Comparison of ENCODE assay signal across 19 cellular contexts in the genomic region with DNA sequence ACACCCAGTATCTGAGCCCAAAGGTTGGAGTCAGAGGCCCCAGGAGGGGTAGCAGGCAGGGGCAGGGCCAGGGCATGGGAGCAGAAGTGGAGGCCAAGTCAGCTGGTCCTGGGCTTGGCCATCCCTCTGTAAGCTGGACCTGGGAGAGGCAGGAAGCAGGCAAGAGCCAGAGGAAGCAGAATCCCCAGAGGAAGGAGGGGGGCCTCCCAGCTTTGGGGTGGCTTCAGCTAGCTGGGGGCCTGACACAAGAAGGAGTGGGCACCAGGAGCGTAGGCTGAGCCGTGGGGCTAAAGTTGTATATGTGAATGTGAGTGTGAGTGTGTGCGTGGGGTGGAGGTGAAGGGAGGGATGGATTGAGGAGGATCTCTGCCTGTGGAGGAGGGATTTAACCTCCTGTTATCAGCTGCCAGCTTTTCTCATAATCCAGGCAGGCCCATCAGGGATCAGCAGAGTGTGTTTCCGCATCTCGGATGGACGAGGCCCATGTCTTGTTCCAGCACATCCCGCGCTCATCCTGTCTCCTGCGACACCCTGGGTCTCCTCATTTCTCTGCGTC. TPM values are rescaled to one million over a fixed set of nuclear protein-coding genes. Genes with fewer than 3 reads are reported as not detected.
DNase-seq lines count a peak whose midpoint lies in the region; ATAC-seq and TF ChIP-seq lines count a peak whose summit lies in the region.
"Had no signal": no experiment of that assay in that cellular context is flagged by ENCODE, and none has a peak within 500 bp of the region (broad histone marks: within the 10 kb centered on the region; RNA-seq: fewer than 3 reads in every experiment).

No MANE protein-coding gene starts in this region.

- no peaks in the 10 kb centered on the region for H3K79me2 ChIP-seq in OCI-LY7 (ENCODE audit: insufficient read depth, low read depth, low read length)

- no peaks in the 10 kb centered on the region for H3K36me3 Mint-ChIP-seq in stimulated activated effector memory CD8-positive, alpha-beta T cell treated with anti-CD3 and anti-CD28 coated beads, Interleukin-12 subunit alpha, Interleukin-12 subunit beta, amount 100 ng/mL, for 72 hours
- H3K36me3 Mint-ChIP-seq: CD8-positive, alpha-beta T cell had no signal

- H3K27ac Mint-ChIP-seq in stimulated activated effector memory CD8-positive, alpha-beta T cell treated with anti-CD3 and anti-CD28 coated beads, Interleukin-12 subunit alpha, Interleukin-12 subunit beta, amount 100 ng/mL, for 72 hours: peak overlapping the region; percentile 46
- H3K27ac Mint-ChIP-seq: CD8-positive, alpha-beta T cell; dendritic cell treated with granulocyte-macrophage colony-stimulating factor and Interleukin-4, amounts not matched to agents 40 ng/mL and 50 ng/mL, for 4 days had no signal

- no peaks in the 10 kb centered on the region for H3K9me3 ChIP-seq in OCI-LY7 (ENCODE audit: low read length)
- H3K9me3 ChIP-seq: tibial nerve had no signal

- H3K9me3 Mint-ChIP-seq in stimulated activated effector memory CD8-positive, alpha-beta T cell treated with anti-CD3 and anti-CD28 coated beads, Interleukin-12 subunit alpha, Interleukin-12 subunit beta, amount 100 ng/mL, for 72 hours: no peaks in the 10 kb centered on the region
- H3K9me3 Mint-ChIP-seq: CD8-positive, alpha-beta T cell; dendritic cell treated with granulocyte-macrophage colony-stimulating factor and Interleukin-4, amounts not matched to agents 40 ng/mL and 50 ng/mL, for 4 days had no signal

- no peak for ATAC-seq in stimulated activated effector memory CD8-positive, alpha-beta T cell treated with anti-CD3 and anti-CD28 coated beads, Interleukin-12 subunit alpha, Interleukin-12 subunit beta, amount 100 ng/mL, for 72 hours
- no peak for ATAC-seq in GM18505 (IDR thresholded peaks at IDR 0.05; ENCODE audit: unreplicated experiment)
- ATAC-seq: CD8-positive, alpha-beta T cell had no signal

- BruUV-seq in OCI-LY7 (replicated peaks; lab: Mats Ljungman, UMichigan): no TSS peak

- peak overlapping the region; percentile 52 for H3K4me2 ChIP-seq in OCI-LY7 (ENCODE audit: low read length)
- H3K4me2 ChIP-seq: PC-9 had no signal

- DNase-seq in NCI-H510A treated with DMSO at 0.1 percent for 48 hours (lab: John Stamatoyannopoulos, UW): peak; percentile 32
- no peak for DNase-seq in NCI-H510A (lab: John Stamatoyannopoulos, UW)
- DNase-seq in OCI-LY7 (ENCODE audit: low spot score): no peak
- peak; percentile 13 for DNase-seq in iPS-NIHi11 (ENCODE audit: low spot score)
- no peak for DNase-seq in stimulated activated effector memory CD8-positive, alpha-beta T cell treated with anti-CD3 and anti-CD28 coated beads, Interleukin-12 subunit alpha, Interleukin-12 subunit beta, amount 100 ng/mL, for 72 hours (ENCODE audit: low spot score in 2 of 2)
- DNase-seq in COLO829 (ENCODE audit: low spot score): no peak
- DNase-seq in GF-D8 (lab: John Stamatoyannopoulos, UW): no peak
- DNase-seq: activated effector memory CD4-positive, alpha-beta T cell treated with Interleukin-2 at 50 U/mL for 16 hours; CD8-positive, alpha-beta T cell; Kasumi-1; kidney; NCI-H1417 treated with DMSO at 0.1 percent for 48 hours; NCI-H446; PC-9; stimulated activated CD4-positive, alpha-beta T cell treated with anti-CD3 and anti-CD28 coated beads, Interleukin-4, amount 100 ng/mL, for 4 hours had no signal

- no peak for TF ChIP-seq CTCF in OCI-LY7 (conservative IDR thresholded peaks at IDR 0.05; ENCODE audit: low read length)

- POLR2A ChIA-PET in OCI-LY7 (lab: Charles Lee): interaction anchor here (0.6 to 1.1 kb wide), 3 partner anchors 9 to 45 kb away, joined by 3 to 4 read pairs (median 3); no protein-coding TSS in a partner anchor

- CTCF ChIA-PET in OCI-LY7 (lab: Charles Lee; ENCODE audit: unreplicated experiment): interaction anchor here (0.6 to 1.0 kb wide), 2 partner anchors 42 to 62 kb away, joined by 3 read pairs; no protein-coding TSS in a partner anchor

- H3K4me1 Mint-ChIP-seq in stimulated activated effector memory CD8-positive, alpha-beta T cell treated with anti-CD3 and anti-CD28 coated beads, Interleukin-12 subunit alpha, Interleukin-12 subunit beta, amount 100 ng/mL, for 72 hours: peaks cover 18% of the 10 kb centered on the region

- intact Hi-C loops in OCI-LY7 (cut with micrococcal nuclease; ENCODE audit: unreplicated experiment): no loop called here

- H3K4me3 Mint-ChIP-seq in stimulated activated effector memory CD8-positive, alpha-beta T cell treated with anti-CD3 and anti-CD28 coated beads, Interleukin-12 subunit alpha, Interleukin-12 subunit beta, amount 100 ng/mL, for 72 hours: no peak overlapping the region
- H3K4me3 Mint-ChIP-seq: CD8-positive, alpha-beta T cell; dendritic cell treated with granulocyte-macrophage colony-stimulating factor and Interleukin-4, amounts not matched to agents 40 ng/mL and 50 ng/mL, for 4 days had no signal

- peak overlapping the region; percentile 9 for H3K27ac ChIP-seq in OCI-LY7 (ENCODE audit: low read depth, low read length, poor library complexity, severe bottlenecking)
- H3K27ac ChIP-seq: PC-9, tibial nerve had no signal

- no peak overlapping the region; the same call in 1 of the 2 replicates for H2AFZ ChIP-seq in OCI-LY7 (ENCODE audit: low read length)
- H2AFZ ChIP-seq: PC-9 had no signal

- peaks cover 67% of the 10 kb centered on the region for H3K4me1 ChIP-seq in OCI-LY7 (ENCODE audit: insufficient read depth, low read length, poor library complexity, severe bottlenecking)

- H3K4me3 ChIP-seq in OCI-LY7 (ENCODE audit: low read depth, low read length, poor library complexity, severe bottlenecking): no peak overlapping the region
- H3K4me3 ChIP-seq: PC-9, tibial nerve had no signal

- TF ChIP-seq POLR2A in GM18505 (IDR thresholded peaks at IDR 0.05; ENCODE audit: borderline replicate concordance, extremely low read depth, insufficient read depth, insufficient read length): no peak

- H3K36me3 ChIP-seq in OCI-LY7 (ENCODE audit: insufficient read depth, low read length): no peaks in the 10 kb centered on the region
- H3K36me3 ChIP-seq: tibial nerve had no signal

- H4K20me1 ChIP-seq in OCI-LY7 (ENCODE audit: insufficient read depth, low read length): no peaks in the 10 kb centered on the region

- no peaks in the 10 kb centered on the region for H3K9me2 ChIP-seq in OCI-LY7 (ENCODE audit: insufficient read depth, low read length)

RNA-seq across cellular contexts. Expression of gene NEURL1, which starts 54.0 kb away (rescaled TPM):
- total RNA-seq in OCI-LY7 (2014; rRNA removed; shearing (Covaris generic)): 0.46 and 0.47 TPM in 2 replicates
- total RNA-seq in OCI-LY7 (2022): not detected in 2 replicates
- total RNA-seq: osteoblast had no signal

Comparison
In these comparisons a context has a peak if more than half of its experiments do, and no peak if none do; other contexts are left out.
1. DNase-seq: peak in NCI-H510A treated with DMSO at 0.1 percent for 48 hours (single experiment) and iPS-NIHi11 (single experiment); none in NCI-H510A (single experiment), OCI-LY7 (single experiment), stimulated activated effector memory CD8-positive, alpha-beta T cell treated with anti-CD3 and anti-CD28 coated beads, Interleukin-12 subunit alpha, Interleukin-12 subunit beta, amount 100 ng/mL, for 72 hours (0 of 2), COLO829 (single experiment) and GF-D8 (single experiment).